24 cellular contexts compared by ENCODE assay signal in the genomic region with DNA sequence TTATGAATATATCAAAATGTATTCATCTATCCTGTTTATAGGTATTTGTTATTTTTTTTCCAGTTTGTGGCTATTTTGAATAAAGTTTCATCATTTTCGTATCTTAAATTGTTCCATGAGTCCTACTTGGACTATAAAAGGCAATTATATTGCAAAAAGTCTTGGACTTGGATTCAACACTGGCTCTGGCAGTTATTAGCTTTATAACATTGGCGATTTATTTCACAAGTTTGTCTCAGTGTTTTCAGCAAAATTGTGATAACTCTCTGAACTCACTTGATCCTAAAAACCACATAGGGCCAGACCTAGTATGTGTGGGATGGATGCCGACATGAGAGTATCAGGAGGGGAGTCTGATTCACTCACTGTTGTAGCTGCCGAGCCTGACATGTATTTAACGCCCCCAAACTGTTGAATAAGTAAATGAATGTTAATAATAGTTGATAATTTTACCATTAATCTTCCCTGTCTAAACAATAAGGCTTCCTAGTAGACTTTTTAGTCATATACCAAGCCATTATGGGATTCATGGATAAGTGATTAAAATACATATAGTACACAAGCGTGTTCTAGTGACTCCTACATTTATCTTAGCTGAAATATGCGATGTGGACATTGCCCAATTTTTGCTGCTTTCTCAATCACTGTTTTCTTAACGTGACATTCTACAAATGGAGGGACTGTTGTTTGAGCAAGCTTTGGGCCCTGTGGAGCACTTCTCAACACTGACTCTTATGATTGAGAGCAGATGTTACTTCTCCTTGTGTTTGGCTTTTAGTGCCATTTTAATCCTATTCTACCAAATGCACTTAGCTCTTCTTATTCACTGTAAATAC.
A peak's percentile ranks its signal among the peaks of the same experiment; 100 is the strongest.
DNase-seq lines count a peak whose midpoint lies in the region; ATAC-seq, FAIRE-seq and TF ChIP-seq lines count a peak whose summit lies in the region.
"Had no signal": no experiment of that assay in that cellular context is flagged by ENCODE, and none has a peak within 500 bp of the region (broad histone marks: within the 10 kb centered on the region; RNA-seq: fewer than 3 reads in every experiment).

No MANE protein-coding gene starts in this region.

- H3K36me3 ChIP-seq in GM23248 (ENCODE audit: low read depth) = no peaks in the 10 kb centered on the region
- H3K36me3 ChIP-seq: neutrophil, SJSA1 had no signal

- peak overlapping the region; percentile 22 for H3K4me2 ChIP-seq in GM23248 (ENCODE audit: unreplicated experiment)
- H3K4me2 ChIP-seq: KMS-11, PC-9 had no signal

- H3F3A ChIP-seq in GM23248 (ENCODE audit: insufficient read depth) = 0 out of 2 replicates have a peak, but pooled peaks cover 12% of the 10 kb centered on the region

- in situ Hi-C loops in GM23248 (cut with MboI) = no loop called here

- no peaks in the 10 kb centered on the region for H4K20me1 ChIP-seq in GM23248 (ENCODE audit: insufficient read depth)

- no peaks in the 10 kb centered on the region for H3K9me3 ChIP-seq in GM23248 (ENCODE audit: low read depth)
- no peaks in the 10 kb centered on the region for H3K9me3 ChIP-seq in right cardiac atrium (ENCODE audit: control insufficient read depth, low read length)
- H3K9me3 ChIP-seq: neutrophil, SJSA1 had no signal

- 6 to 11% methylated on average over 8 of the region's 8 CpGs for WGBS in GM23248 (ENCODE audit: low coverage in 1 of 2, low lambda C conversion rate in 2 of 2, missing lambda C conversion rate in 2 of 2), 2 experiments
- WGBS in right cardiac atrium = 56% methylated on average over 8 of the region's 8 CpGs

- peak overlapping the region; percentile 14; the same call in 1 of the 2 replicates for H2AFZ ChIP-seq in GM23248
- H2AFZ ChIP-seq: PC-9 had no signal

- FAIRE-seq in GM19239 (lab: Jason Lieb, UNC) = no peak
- FAIRE-seq: colon, endometrium, frontal cortex, GM18507 had no signal

- no peak overlapping the region for H3K9ac ChIP-seq in GM23248
- H3K9ac ChIP-seq: KMS-11 had no signal

- peak; percentile 65 for DNase-seq in AG09309 (ENCODE audit: low read depth)
- peak; percentile 70 for DNase-seq in GM23248
- peak; percentile 68 for DNase-seq in fibroblast of gingiva (ENCODE audit: low read depth)
- DNase-seq in right cardiac atrium = peak in 2 of 3 donors; percentile 30 to 47
- DNase-seq in kidney glomerular epithelial cell (lab: John Stamatoyannopoulos, UW) = no peak
- no peak for DNase-seq in amygdala (lab: John Stamatoyannopoulos, UW)
- no peak for DNase-seq in LoVo (ENCODE audit: low spot score)
- DNase-seq in GM19239 (ENCODE audit: insufficient read length, low spot score) = no peak
- DNase-seq: activated B cell treated with CpG ODN at 0.5 μM for 24 hours; activated CD8-positive, alpha-beta T cell treated with anti-CD3 and anti-CD28 coated beads, Interleukin-2, amount 10 ng/mL, durations not matched to agents 7 days and 5 days; activated naive CD4-positive, alpha-beta T cell treated with anti-CD3 and anti-CD28 coated beads, Interleukin-2, amount 50 U/mL, for 16 hours; activated T-cell treated with anti-CD3 and anti-CD28 coated beads, Interleukin-2, amount 50 U/mL, for 48 hours; CD8-positive, alpha-beta memory T cell; PC-9; stimulated activated CD4-positive, alpha-beta T cell treated with anti-CD3 and anti-CD28 coated beads, Interleukin-12 subunit alpha, Interleukin-12 subunit beta, amount 100 ng/mL, for 4 hours; T-helper 2 cell had no signal

- no peaks in the 10 kb centered on the region for H3K9me2 ChIP-seq in GM23248 (ENCODE audit: insufficient read depth)

- H3K27ac ChIP-seq in GM23248 (no peak overlapping the region), right cardiac atrium (ENCODE audit: low read length) (no peak overlapping the region)
- H3K27ac ChIP-seq: KMS-11, neutrophil, PC-9, SJSA1 had no signal

- H3K27me3 ChIP-seq in GM23248 (replicated peaks; ENCODE audit: insufficient read depth) (no peaks in the 10 kb centered on the region), right cardiac atrium (ENCODE audit: control insufficient read depth, insufficient read depth) (no peaks in the 10 kb centered on the region)
- H3K27me3 ChIP-seq: neutrophil, SJSA1 had no signal

- intact Hi-C loops in right cardiac atrium (cut with DNase I) = no loop called here

- no peak overlapping the region for H3K4me3 ChIP-seq in AG09309 (ENCODE audit: control insufficient read depth, low read depth, low read length)
- no peak overlapping the region for H3K4me3 ChIP-seq in GM23248
- no peak overlapping the region for H3K4me3 ChIP-seq in right cardiac atrium (ENCODE audit: low read length)
- H3K4me3 ChIP-seq: PC-9, SJSA1 had no signal

- TF ChIP-seq CTCF in AG09309 (IDR thresholded peaks at IDR 0.05; ENCODE audit: control insufficient read depth, insufficient read depth, low read depth, low read length, missing control alignments) = no peak

- H3K79me2 ChIP-seq in GM23248 (ENCODE audit: insufficient read depth) = no peaks in the 10 kb centered on the region

- H3K4me1 ChIP-seq in GM23248 (ENCODE audit: insufficient read depth) = peaks cover 4% of the 10 kb centered on the region; the same call in 1 of the 2 replicates
- no peaks in the 10 kb centered on the region for H3K4me1 ChIP-seq in right cardiac atrium (ENCODE audit: control insufficient read depth, insufficient read depth, low read length)
- H3K4me1 ChIP-seq: SJSA1 had no signal

- ATAC-seq in right cardiac atrium = peak; percentile 90 to 93
- ATAC-seq: activated CD8-positive, alpha-beta T cell treated with anti-CD3 and anti-CD28 coated beads, Interleukin-2, amount 10 ng/mL, durations not matched to agents 7 days and 5 days; left lobe of liver had no signal

Comparison
In these comparisons a context has a peak if more than half of its experiments do, and no peak if none do; other contexts are left out.
1. DNase-seq: peak in AG09309 (single experiment), GM23248 (single experiment), fibroblast of gingiva (single experiment) and right cardiac atrium (2 of 3); none in kidney glomerular epithelial cell (single experiment), amygdala (0 of 56), LoVo (single experiment) and GM19239 (single experiment).